Comparison of ENCODE assay signal across 7 cellular contexts in genomic region chr5:137752873-137753226, GRCh38. TPM values are rescaled to one million over a fixed set of nuclear protein-coding genes. Genes with fewer than 3 reads are reported as not detected.
DNase-seq lines count a peak whose midpoint lies in the region; ATAC-seq, FAIRE-seq and TF ChIP-seq lines count a peak whose summit lies in the region.

No MANE protein-coding gene starts in this region.

- peaks cover 19% of the 10 kb centered on the region for H3K4me1 Mint-ChIP-seq in activated naive CD8-positive, alpha-beta T cell treated with anti-CD3 and anti-CD28 coated beads for 36 hours

- H3K9me3 ChIP-seq in iPS DF 6.9 (ENCODE audit: control insufficient read depth, insufficient read depth, low read length): no peaks in the 10 kb centered on the region
- H3K9me3 ChIP-seq in small intestine (ENCODE audit: control insufficient read depth, low read depth): no peaks in the 10 kb centered on the region

- no peak for ATAC-seq in GM21526 (IDR thresholded peaks at IDR 0.05; ENCODE audit: low FRiP score, unreplicated experiment)

- H3K36me3 ChIP-seq in iPS DF 6.9 (ENCODE audit: control insufficient read depth, insufficient read depth, low read length): no peaks in the 10 kb centered on the region
- peaks cover 0 to 3% of the 10 kb centered on the region in 2 donors for H3K36me3 ChIP-seq in small intestine (ENCODE audit: control insufficient read depth in 2 of 2, insufficient read depth in 2 of 2, low read length in 2 of 2)

- H3K4me3 ChIP-seq in GM12865 (ENCODE audit: low read depth, low read length) (peak overlapping the region; percentile 77), iPS DF 6.9 (ENCODE audit: low read length) (peak overlapping the region; percentile 98), small intestine (ENCODE audit: low read depth in 1 of 2, low read length in 2 of 2) (peak overlapping the region; percentile 85 to 96)

- H3K27ac Mint-ChIP-seq in activated naive CD8-positive, alpha-beta T cell treated with anti-CD3 and anti-CD28 coated beads for 36 hours: peak overlapping the region; percentile 100

- peaks cover 4% of the 10 kb centered on the region for H3K27me3 Mint-ChIP-seq in activated naive CD8-positive, alpha-beta T cell treated with anti-CD3 and anti-CD28 coated beads for 36 hours

- TF ChIP-seq CTCF in GM12865 (IDR thresholded peaks at IDR 0.05; ENCODE audit: insufficient read depth, low read depth, low read length, missing control alignments): no peak

- peaks cover 45% of the 10 kb centered on the region for H3K36me3 Mint-ChIP-seq in activated naive CD8-positive, alpha-beta T cell treated with anti-CD3 and anti-CD28 coated beads for 36 hours

- FAIRE-seq in small intestine (lab: Jason Lieb, UNC): no peak

- no peaks in the 10 kb centered on the region for H3K27me3 ChIP-seq in iPS DF 6.9 (ENCODE audit: control insufficient read depth, insufficient read depth, low read length)
- H3K27me3 ChIP-seq in small intestine (ENCODE audit: control insufficient read depth in 2 of 2, insufficient read depth in 2 of 2, low read length in 2 of 2): no peaks in the 10 kb centered on the region

- WGBS in iPS DF 6.9 (ENCODE audit: insufficient coverage, insufficient read length): no CpG with 5 or more reads among the region's 6 CpGs
- 0 to 2% (median 0%) methylated on average over 6 of the region's 6 CpGs for WGBS in small intestine, 3 donors

- no peaks in the 10 kb centered on the region for H3K9me3 Mint-ChIP-seq in activated naive CD8-positive, alpha-beta T cell treated with anti-CD3 and anti-CD28 coated beads for 36 hours

- DNase-seq in GM12865 (ENCODE audit: low read depth) (no peak), NAMALWA (ENCODE audit: low spot score) (peak; percentile 64), iPS DF 6.9 (ENCODE audit: low read depth, low spot score) (no peak), small intestine (peak; percentile 14), NCI-H2227 treated with DMSO at 0.1 percent for 48 hours (lab: John Stamatoyannopoulos, UW) (no peak)
- no peak for DNase-seq in activated naive CD8-positive, alpha-beta T cell treated with anti-CD3 and anti-CD28 coated beads for 36 hours

- H3K27ac ChIP-seq in iPS DF 6.9 (ENCODE audit: low read length): no peak overlapping the region
- H3K27ac ChIP-seq in small intestine (ENCODE audit: low read depth in 1 of 2, low read length in 1 of 2): peak overlapping the region; percentile 98 to 100

- H3K4me1 ChIP-seq in iPS DF 6.9 (ENCODE audit: control insufficient read depth, insufficient read depth, low read length) (no peaks in the 10 kb centered on the region; the same call in none of the 2 replicates), small intestine (ENCODE audit: control insufficient read depth in 2 of 2, insufficient read depth in 1 of 2, low read depth in 1 of 2, low read length in 1 of 2) (peaks cover 0 to 2% of the 10 kb centered on the region in 2 donors)

- peak overlapping the region; percentile 98 for H3K4me3 Mint-ChIP-seq in activated naive CD8-positive, alpha-beta T cell treated with anti-CD3 and anti-CD28 coated beads for 36 hours

RNA-seq across cellular contexts. Expression of gene HNRNPA0, which starts 1.3 kb away (rescaled TPM):
- total RNA-seq in activated naive CD8-positive, alpha-beta T cell treated with anti-CD3 and anti-CD28 coated beads for 36 hours: 10 to 100 TPM; 44.3 to 44.6 TPM
- polyA plus RNA-seq in small intestine: 10 to 100 TPM; 17.6 to 38.6 (median 17.7) TPM

RNA-seq across cellular contexts. Expression of gene KLHL3, which starts 17.0 kb away (rescaled TPM):
- 10 to 100 TPM in 1 of 2 experiments, 1 to 10 TPM in 1; 9.2 to 10.8 TPM for total RNA-seq in activated naive CD8-positive, alpha-beta T cell treated with anti-CD3 and anti-CD28 coated beads for 36 hours
- polyA plus RNA-seq in small intestine: 1 to 10 TPM in 1 of 3 donors, under 1 TPM in 2; 0.67 to 2.8 (median 0.81) TPM

Comparison
In these comparisons a context has a peak if more than half of its experiments do, and no peak if none do; other contexts are left out.
1. DNase-seq: peak in NAMALWA (single experiment) and small intestine (single experiment); none in GM12865 (single experiment), activated naive CD8-positive, alpha-beta T cell treated with anti-CD3 and anti-CD28 coated beads for 36 hours (single experiment), iPS DF 6.9 (single experiment) and NCI-H2227 treated with DMSO at 0.1 percent for 48 hours (single experiment).
2. Peak in every context shown above with its lines, with median percentiles within 50 percentile points of each other: H3K4me3 ChIP-seq.